Comparison of ENCODE assay signal across 1 cellular context in the genomic region with DNA sequence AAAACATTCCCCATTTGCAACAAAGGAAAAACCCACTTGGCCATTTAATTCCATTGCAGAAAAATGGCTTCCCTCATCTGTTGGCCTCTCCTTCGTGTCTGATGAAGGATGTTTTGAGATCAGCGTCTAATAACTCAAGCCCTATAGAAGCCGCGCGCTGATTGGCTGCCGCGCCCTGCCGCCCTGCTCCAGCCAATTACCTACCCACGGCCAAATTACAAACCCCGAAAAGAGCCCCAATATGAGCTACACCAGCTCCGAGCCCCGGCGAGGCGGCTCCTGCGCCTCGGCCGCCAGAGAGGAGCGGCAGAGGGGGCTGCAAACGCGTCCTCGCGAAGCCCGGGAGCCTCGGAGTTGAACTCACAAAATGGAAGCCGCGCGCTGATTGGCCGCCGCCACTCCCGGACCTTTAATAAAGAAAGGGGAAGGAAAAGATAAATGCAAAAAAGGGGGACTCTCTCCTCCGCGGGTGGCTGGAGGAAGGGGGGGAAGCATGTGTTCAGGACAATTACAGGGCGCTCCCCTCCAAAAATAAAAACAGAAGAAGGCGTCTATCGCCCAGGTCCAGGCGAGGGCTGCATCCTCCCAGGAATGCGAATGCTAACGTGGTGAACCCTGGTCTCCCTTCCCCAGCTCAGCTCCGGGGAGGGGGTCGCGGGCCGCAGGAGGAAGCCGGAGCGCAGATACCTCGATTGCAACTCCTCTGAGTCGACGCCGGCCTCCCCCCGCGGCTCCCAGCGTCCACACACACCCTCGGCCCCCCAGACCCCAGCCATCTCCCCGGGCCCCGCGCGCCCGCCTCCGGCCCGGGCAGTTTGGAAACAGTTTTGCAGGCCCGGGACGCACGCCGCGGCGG.
TF ChIP-seq lines count a peak whose summit lies in the region.

No MANE protein-coding gene starts in this region.

TF ChIP-seq in HepG2, 621 proteins besides CTCF, POLR2A, EP300 and RAD21 (continued from another document and continues in another):
- TF ChIP-seq, protein P1, sequence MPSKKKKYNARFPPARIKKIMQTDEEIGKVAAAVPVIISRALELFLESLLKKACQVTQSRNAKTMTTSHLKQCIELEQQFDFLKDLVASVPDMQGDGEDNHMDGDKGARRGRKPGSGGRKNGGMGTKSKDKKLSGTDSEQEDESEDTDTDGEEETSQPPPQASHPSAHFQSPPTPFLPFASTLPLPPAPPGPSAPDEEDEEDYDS (CRISPR knock-in tag; IDR thresholded peaks at IDR 0.05): peak; percentile 98
- TF ChIP-seq CC2D1A (CRISPR knock-in tag; IDR thresholded peaks at IDR 0.05) (no peak), AKAP8 (CRISPR knock-in tag; IDR thresholded peaks at IDR 0.05) (no peak), BCL6 (CRISPR knock-in tag; IDR thresholded peaks at IDR 0.05) (peak; percentile 9; the same call in 1 of the 2 replicates), ZNF746 (CRISPR knock-in tag; IDR thresholded peaks at IDR 0.05) (0 out of 2 replicates have a peak, but pooled peaks have one; percentile 26), SRSF4 (IDR thresholded peaks at IDR 0.05; ENCODE audit: low read depth, low read length, poor library complexity, severe bottlenecking) (no peak), SP4 (CRISPR knock-in tag; IDR thresholded peaks at IDR 0.05) (no peak), EZH2 (conservative IDR thresholded peaks at IDR 0.05; ENCODE audit: low read depth, low read length) (no peak), BRD4 (CRISPR knock-in tag; IDR thresholded peaks at IDR 0.05) (0 out of 2 replicates have a peak, but pooled peaks have one; percentile 14), PHF8 (CRISPR knock-in tag; IDR thresholded peaks at IDR 0.05) (peak; percentile 71), CHD2 (IDR thresholded peaks at IDR 0.05; ENCODE audit: low read depth, low read length) (peak; percentile 88), DNMT1 (CRISPR knock-in tag; IDR thresholded peaks at IDR 0.05) (no peak), TBX2 (CRISPR knock-in tag; IDR thresholded peaks at IDR 0.05; ENCODE audit: borderline replicate concordance) (peak; percentile 56; the same call in 1 of the 2 replicates), XBP1 (CRISPR knock-in tag; IDR thresholded peaks at IDR 0.05) (no peak), ZNF124 (CRISPR knock-in tag; IDR thresholded peaks at IDR 0.05) (no peak), ZNF24 (IDR thresholded peaks at IDR 0.05) (no peak), ZNF331 (CRISPR knock-in tag; IDR thresholded peaks at IDR 0.05) (peak; percentile 57), MAZ (IDR thresholded peaks at IDR 0.05; ENCODE audit: borderline replicate concordance, low read depth, low read length) (peak; percentile 65; the same call in 1 of the 2 replicates), MAZ (CRISPR knock-in tag; IDR thresholded peaks at IDR 0.05; ENCODE audit: low read depth) (peak; percentile 70; the same call in 1 of the 2 replicates), TEAD3 (CRISPR knock-in tag; optimal IDR thresholded peaks at IDR 0.05; ENCODE audit: borderline replicate concordance) (peak; percentile 46), CBFB (CRISPR knock-in tag; IDR thresholded peaks at IDR 0.05) (no peak), NPAS2 (CRISPR knock-in tag; IDR thresholded peaks at IDR 0.05; ENCODE audit: borderline replicate concordance) (no peak), MIER3 (CRISPR knock-in tag; IDR thresholded peaks at IDR 0.05; ENCODE audit: borderline replicate concordance) (0 out of 2 replicates have a peak, but pooled peaks have one; percentile 50), ZNF850 (CRISPR knock-in tag; conservative IDR thresholded peaks at IDR 0.05) (0 out of 2 replicates have a peak, but pooled peaks have one; percentile 14), KAT7 (CRISPR knock-in tag; IDR thresholded peaks at IDR 0.05; ENCODE audit: borderline replicate concordance) (peak; percentile 35; the same call in 1 of the 2 replicates), ZNF441 (CRISPR knock-in tag; IDR thresholded peaks at IDR 0.05; ENCODE audit: borderline replicate concordance) (no peak; the same call in 1 of the 2 replicates), POLR2AphosphoS5 (IDR thresholded peaks at IDR 0.05; ENCODE audit: low read depth, low read length) (peak; percentile 97), ZBTB20 (CRISPR knock-in tag; IDR thresholded peaks at IDR 0.05; ENCODE audit: borderline replicate concordance, low read depth) (peak; percentile 48; the same call in 1 of the 2 replicates), GATAD1 (CRISPR knock-in tag; IDR thresholded peaks at IDR 0.05) (no peak; the same call in 1 of the 2 replicates)
- TF ChIP-seq, protein P2, sequence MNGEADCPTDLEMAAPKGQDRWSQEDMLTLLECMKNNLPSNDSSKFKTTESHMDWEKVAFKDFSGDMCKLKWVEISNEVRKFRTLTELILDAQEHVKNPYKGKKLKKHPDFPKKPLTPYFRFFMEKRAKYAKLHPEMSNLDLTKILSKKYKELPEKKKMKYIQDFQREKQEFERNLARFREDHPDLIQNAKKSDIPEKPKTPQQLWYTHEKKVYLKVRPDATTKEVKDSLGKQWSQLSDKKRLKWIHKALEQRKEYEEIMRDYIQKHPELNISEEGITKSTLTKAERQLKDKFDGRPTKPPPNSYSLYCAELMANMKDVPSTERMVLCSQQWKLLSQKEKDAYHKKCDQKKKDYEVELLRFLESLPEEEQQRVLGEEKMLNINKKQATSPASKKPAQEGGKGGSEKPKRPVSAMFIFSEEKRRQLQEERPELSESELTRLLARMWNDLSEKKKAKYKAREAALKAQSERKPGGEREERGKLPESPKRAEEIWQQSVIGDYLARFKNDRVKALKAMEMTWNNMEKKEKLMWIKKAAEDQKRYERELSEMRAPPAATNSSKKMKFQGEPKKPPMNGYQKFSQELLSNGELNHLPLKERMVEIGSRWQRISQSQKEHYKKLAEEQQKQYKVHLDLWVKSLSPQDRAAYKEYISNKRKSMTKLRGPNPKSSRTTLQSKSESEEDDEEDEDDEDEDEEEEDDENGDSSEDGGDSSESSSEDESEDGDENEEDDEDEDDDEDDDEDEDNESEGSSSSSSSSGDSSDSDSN (CRISPR knock-in tag; IDR thresholded peaks at IDR 0.05): peak; percentile 91
- TF ChIP-seq, protein P3, sequence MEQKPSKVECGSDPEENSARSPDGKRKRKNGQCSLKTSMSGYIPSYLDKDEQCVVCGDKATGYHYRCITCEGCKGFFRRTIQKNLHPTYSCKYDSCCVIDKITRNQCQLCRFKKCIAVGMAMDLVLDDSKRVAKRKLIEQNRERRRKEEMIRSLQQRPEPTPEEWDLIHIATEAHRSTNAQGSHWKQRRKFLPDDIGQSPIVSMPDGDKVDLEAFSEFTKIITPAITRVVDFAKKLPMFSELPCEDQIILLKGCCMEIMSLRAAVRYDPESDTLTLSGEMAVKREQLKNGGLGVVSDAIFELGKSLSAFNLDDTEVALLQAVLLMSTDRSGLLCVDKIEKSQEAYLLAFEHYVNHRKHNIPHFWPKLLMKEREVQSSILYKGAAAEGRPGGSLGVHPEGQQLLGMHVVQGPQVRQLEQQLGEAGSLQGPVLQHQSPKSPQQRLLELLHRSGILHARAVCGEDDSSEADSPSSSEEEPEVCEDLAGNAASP (CRISPR knock-in tag; IDR thresholded peaks at IDR 0.05; ENCODE audit: borderline replicate concordance): peak; percentile 9; the same call in 1 of the 2 replicates
- TF ChIP-seq, protein P4, sequence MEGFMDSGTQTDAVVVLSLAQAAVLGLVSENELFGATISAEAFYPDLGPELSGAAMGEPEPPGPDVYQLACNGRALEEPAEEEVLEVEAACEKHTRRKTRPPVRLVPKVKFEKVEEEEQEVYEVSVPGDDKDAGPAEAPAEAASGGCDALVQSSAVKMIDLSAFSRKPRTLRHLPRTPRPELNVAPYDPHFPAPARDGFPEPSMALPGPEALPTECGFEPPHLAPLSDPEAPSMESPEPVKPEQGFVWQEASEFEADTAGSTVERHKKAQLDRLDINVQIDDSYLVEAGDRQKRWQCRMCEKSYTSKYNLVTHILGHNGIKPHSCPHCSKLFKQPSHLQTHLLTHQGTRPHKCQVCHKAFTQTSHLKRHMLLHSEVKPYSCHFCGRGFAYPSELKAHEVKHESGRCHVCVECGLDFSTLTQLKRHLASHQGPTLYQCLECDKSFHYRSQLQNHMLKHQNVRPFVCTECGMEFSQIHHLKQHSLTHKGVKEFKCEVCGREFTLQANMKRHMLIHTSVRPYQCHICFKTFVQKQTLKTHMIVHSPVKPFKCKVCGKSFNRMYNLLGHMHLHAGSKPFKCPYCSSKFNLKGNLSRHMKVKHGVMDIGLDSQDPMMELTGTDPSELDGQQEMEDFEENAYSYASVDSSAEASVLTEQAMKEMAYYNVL (CRISPR knock-in tag; IDR thresholded peaks at IDR 0.05; ENCODE audit: borderline replicate concordance): 0 out of 2 replicates have a peak, but pooled peaks have one; percentile 23
- TF ChIP-seq, protein P5, sequence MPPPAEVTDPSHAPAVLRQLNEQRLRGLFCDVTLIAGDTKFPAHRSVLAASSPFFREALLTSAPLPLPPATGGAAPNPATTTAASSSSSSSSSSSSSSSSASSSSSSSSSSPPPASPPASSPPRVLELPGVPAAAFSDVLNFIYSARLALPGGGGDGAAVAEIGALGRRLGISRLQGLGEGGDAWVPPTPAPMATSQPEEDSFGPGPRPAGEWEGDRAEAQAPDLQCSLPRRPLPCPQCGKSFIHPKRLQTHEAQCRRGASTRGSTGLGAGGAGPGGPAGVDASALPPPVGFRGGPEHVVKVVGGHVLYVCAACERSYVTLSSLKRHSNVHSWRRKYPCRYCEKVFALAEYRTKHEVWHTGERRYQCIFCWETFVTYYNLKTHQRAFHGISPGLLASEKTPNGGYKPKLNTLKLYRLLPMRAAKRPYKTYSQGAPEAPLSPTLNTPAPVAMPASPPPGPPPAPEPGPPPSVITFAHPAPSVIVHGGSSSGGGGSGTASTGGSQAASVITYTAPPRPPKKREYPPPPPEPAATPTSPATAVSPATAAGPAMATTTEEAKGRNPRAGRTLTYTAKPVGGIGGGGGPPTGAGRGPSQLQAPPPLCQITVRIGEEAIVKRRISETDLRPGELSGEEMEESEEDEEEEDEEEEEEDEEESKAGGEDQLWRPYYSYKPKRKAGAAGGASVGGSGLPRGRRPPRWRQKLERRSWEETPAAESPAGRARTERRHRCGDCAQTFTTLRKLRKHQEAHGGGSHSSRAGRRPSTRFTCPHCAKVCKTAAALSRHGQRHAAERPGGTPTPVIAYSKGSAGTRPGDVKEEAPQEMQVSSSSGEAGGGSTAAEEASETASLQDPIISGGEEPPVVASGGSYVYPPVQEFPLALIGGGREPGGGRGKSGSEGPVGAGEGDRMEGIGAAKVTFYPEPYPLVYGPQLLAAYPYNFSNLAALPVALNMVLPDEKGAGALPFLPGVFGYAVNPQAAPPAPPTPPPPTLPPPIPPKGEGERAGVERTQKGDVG (CRISPR knock-in tag; IDR thresholded peaks at IDR 0.05; ENCODE audit: borderline replicate concordance): 0 out of 2 replicates have a peak, but pooled peaks have one; percentile 8
- TF ChIP-seq, protein P6, sequence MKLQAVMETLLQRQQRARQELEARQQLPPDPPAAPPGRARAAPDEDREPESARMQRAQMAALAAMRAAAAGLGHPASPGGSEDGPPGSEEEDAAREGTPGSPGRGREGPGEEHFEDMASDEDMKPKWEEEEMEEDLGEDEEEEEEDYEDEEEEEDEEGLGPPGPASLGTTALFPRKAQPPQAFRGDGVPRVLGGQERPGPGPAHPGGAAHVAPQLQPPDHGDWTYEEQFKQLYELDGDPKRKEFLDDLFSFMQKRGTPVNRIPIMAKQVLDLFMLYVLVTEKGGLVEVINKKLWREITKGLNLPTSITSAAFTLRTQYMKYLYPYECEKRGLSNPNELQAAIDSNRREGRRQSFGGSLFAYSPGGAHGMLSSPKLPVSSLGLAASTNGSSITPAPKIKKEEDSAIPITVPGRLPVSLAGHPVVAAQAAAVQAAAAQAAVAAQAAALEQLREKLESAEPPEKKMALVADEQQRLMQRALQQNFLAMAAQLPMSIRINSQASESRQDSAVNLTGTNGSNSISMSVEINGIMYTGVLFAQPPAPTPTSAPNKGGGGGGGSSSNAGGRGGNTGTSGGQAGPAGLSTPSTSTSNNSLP (IDR thresholded peaks at IDR 0.05; ENCODE audit: low read depth, low read length): peak; percentile 82; the same call in 1 of the 2 replicates
- TF ChIP-seq, protein P7, sequence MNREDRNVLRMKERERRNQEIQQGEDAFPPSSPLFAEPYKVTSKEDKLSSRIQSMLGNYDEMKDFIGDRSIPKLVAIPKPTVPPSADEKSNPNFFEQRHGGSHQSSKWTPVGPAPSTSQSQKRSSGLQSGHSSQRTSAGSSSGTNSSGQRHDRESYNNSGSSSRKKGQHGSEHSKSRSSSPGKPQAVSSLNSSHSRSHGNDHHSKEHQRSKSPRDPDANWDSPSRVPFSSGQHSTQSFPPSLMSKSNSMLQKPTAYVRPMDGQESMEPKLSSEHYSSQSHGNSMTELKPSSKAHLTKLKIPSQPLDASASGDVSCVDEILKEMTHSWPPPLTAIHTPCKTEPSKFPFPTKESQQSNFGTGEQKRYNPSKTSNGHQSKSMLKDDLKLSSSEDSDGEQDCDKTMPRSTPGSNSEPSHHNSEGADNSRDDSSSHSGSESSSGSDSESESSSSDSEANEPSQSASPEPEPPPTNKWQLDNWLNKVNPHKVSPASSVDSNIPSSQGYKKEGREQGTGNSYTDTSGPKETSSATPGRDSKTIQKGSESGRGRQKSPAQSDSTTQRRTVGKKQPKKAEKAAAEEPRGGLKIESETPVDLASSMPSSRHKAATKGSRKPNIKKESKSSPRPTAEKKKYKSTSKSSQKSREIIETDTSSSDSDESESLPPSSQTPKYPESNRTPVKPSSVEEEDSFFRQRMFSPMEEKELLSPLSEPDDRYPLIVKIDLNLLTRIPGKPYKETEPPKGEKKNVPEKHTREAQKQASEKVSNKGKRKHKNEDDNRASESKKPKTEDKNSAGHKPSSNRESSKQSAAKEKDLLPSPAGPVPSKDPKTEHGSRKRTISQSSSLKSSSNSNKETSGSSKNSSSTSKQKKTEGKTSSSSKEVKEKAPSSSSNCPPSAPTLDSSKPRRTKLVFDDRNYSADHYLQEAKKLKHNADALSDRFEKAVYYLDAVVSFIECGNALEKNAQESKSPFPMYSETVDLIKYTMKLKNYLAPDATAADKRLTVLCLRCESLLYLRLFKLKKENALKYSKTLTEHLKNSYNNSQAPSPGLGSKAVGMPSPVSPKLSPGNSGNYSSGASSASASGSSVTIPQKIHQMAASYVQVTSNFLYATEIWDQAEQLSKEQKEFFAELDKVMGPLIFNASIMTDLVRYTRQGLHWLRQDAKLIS (CRISPR knock-in tag; IDR thresholded peaks at IDR 0.05): peak; percentile 77; the same call in 1 of the 2 replicates
- TF ChIP-seq, protein P8, sequence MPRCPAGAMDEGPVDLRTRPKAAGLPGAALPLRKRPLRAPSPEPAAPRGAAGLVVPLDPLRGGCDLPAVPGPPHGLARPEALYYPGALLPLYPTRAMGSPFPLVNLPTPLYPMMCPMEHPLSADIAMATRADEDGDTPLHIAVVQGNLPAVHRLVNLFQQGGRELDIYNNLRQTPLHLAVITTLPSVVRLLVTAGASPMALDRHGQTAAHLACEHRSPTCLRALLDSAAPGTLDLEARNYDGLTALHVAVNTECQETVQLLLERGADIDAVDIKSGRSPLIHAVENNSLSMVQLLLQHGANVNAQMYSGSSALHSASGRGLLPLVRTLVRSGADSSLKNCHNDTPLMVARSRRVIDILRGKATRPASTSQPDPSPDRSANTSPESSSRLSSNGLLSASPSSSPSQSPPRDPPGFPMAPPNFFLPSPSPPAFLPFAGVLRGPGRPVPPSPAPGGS (CRISPR knock-in tag; IDR thresholded peaks at IDR 0.05): peak; percentile 19; the same call in 1 of the 2 replicates
